In the genomic region with DNA sequence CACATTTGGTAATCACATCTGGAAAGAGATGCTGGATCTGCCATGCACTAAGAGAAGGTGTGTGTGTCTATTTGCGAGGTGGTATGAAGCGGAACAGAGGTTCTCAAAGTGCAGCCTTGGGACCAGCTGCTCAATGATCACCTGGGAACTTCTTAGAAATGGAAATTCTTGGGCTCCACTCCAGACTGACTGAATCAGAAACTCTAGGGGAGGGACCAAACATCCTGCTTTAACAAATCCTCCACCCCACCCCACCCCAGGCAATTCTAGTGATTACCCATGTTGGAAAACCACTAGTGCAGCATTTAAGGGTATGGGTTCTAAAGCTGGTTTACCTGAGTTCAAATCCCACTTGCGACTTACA, we compare ENCODE assay signal across 24 cellular contexts.
A peak's percentile ranks its signal among the peaks of the same experiment; 100 is the strongest.
DNase-seq lines count a peak whose midpoint lies in the region; ATAC-seq and TF ChIP-seq lines count a peak whose summit lies in the region.
"Had no signal": no experiment of that assay in that cellular context is flagged by ENCODE, and none has a peak within 500 bp of the region (broad histone marks: within the 10 kb centered on the region; RNA-seq: fewer than 3 reads in every experiment).

No MANE protein-coding gene starts in this region.

- H3K27ac Mint-ChIP-seq in T-helper 1 cell treated with Interleukin-12 subunit alpha and Interleukin-12 subunit beta and Interleukin-4 antibody, amounts not matched to agents 30 μg/mL and 1 μg/mL, for 36 hours: peak overlapping the region; percentile 45

- no peaks in the 10 kb centered on the region for H4K20me1 ChIP-seq in smooth muscle cell (ENCODE audit: low read depth)

- peak overlapping the region; percentile 98 for H3K27ac ChIP-seq in RWPE2 (ENCODE audit: poor library complexity, severe bottlenecking)
- peak overlapping the region; percentile 49 to 84 (median 69) for H3K27ac ChIP-seq in esophagus squamous epithelium
- H3K27ac ChIP-seq in smooth muscle cell (ENCODE audit: low read depth): peak overlapping the region; percentile 96
- H3K27ac ChIP-seq: brain microvascular endothelial cell, psoas muscle, uterus had no signal

- H3K36me3 ChIP-seq in RWPE2 (ENCODE audit: low read depth) (no peaks in the 10 kb centered on the region), esophagus squamous epithelium (no peaks in the 10 kb centered on the region), smooth muscle cell (ENCODE audit: low read depth) (no peaks in the 10 kb centered on the region)
- H3K36me3 ChIP-seq: brain microvascular endothelial cell, uterus had no signal

- TF ChIP-seq POLR2A in esophagus squamous epithelium (IDR thresholded peaks at IDR 0.05): no peak

- no peak overlapping the region for H3K4me2 ChIP-seq in smooth muscle cell

- H2AFZ ChIP-seq in smooth muscle cell (ENCODE audit: low read depth): no peak overlapping the region

- no peak overlapping the region for H3K9ac ChIP-seq in smooth muscle cell (ENCODE audit: low read depth)

- no peak for TF ChIP-seq CTCF in RWPE2 (IDR thresholded peaks at IDR 0.05; ENCODE audit: poor library complexity, severe bottlenecking)
- TF ChIP-seq CTCF in esophagus squamous epithelium (IDR thresholded peaks at IDR 0.05): no peak
- no peak for TF ChIP-seq CTCF in smooth muscle cell (IDR thresholded peaks at IDR 0.05; ENCODE audit: borderline replicate concordance, insufficient read depth, poor library complexity, severe bottlenecking)

- peaks cover 3% of the 10 kb centered on the region for H3F3A ChIP-seq in smooth muscle cell (ENCODE audit: low read depth)

- H3K27me3 Mint-ChIP-seq in T-helper 1 cell treated with Interleukin-12 subunit alpha and Interleukin-12 subunit beta and Interleukin-4 antibody, amounts not matched to agents 30 μg/mL and 1 μg/mL, for 36 hours (ENCODE audit: low read depth): no peaks in the 10 kb centered on the region

- peaks cover 66% of the 10 kb centered on the region for H3K4me1 Mint-ChIP-seq in T-helper 1 cell treated with Interleukin-12 subunit alpha and Interleukin-12 subunit beta and Interleukin-4 antibody, amounts not matched to agents 30 μg/mL and 1 μg/mL, for 36 hours (ENCODE audit: low read depth)

- H3K9me3 ChIP-seq in RWPE2 (ENCODE audit: severe bottlenecking) (no peaks in the 10 kb centered on the region), esophagus squamous epithelium (no peaks in the 10 kb centered on the region), smooth muscle cell (replicated peaks; ENCODE audit: low read depth) (no peaks in the 10 kb centered on the region)
- H3K9me3 ChIP-seq: psoas muscle, uterus had no signal

- DNase-seq in T-helper 1 cell (no peak), RWPE2 (ENCODE audit: low spot score) (no peak), esophagus squamous epithelium (lab: John Stamatoyannopoulos, UW) (no peak), smooth muscle cell (lab: John Stamatoyannopoulos, UW; ENCODE audit: unreplicated experiment) (no peak), foreskin melanocyte (no peak), middle frontal gyrus (ENCODE audit: extremely low spot score, low spot score) (no peak)
- DNase-seq in stimulated activated CD4-positive, alpha-beta T cell treated with anti-CD3 and anti-CD28 coated beads, Interleukin-2, amount 100 ng/mL, for 48 hours: no peak
- DNase-seq: 8988T; activated CD4-positive, alpha-beta T cell treated with anti-CD3 and anti-CD28 coated beads, Interleukin-2, amount 50 U/mL, for 48 hours; activated naive CD4-positive, alpha-beta T cell treated with anti-CD3 and anti-CD28 coated beads, Interleukin-2, amount 50 U/mL, for 16 hours; amniotic stem cell; brain microvascular endothelial cell; islet precursor cell; naive thymus-derived CD8-positive, alpha-beta T cell; NCI-H1092; NCI-H187; NCI-H2171; psoas muscle; Right ventricle myocardium superior; stimulated activated naive B cell treated with anti-CD40 and anti-IgM and Interleukin-4, amounts not matched to agents 10 μg/mL and 1 μg/mL and 100 μg/mL, for 72 hours; uterus had no signal

- peaks cover 2% of the 10 kb centered on the region for H3K36me3 Mint-ChIP-seq in T-helper 1 cell treated with Interleukin-12 subunit alpha and Interleukin-12 subunit beta and Interleukin-4 antibody, amounts not matched to agents 30 μg/mL and 1 μg/mL, for 36 hours (ENCODE audit: low read depth)
- H3K36me3 Mint-ChIP-seq: naive thymus-derived CD8-positive, alpha-beta T cell; stimulated activated naive B cell treated with anti-CD40 and anti-IgM and Interleukin-4, amounts not matched to agents 10 μg/mL and 1 μg/mL and 100 μg/mL, for 72 hours had no signal

- H3K4me1 ChIP-seq in RWPE2 (ENCODE audit: insufficient read depth, poor library complexity, severe bottlenecking) (peaks cover 59% of the 10 kb centered on the region), esophagus squamous epithelium (peaks cover 15 to 75% (median 27%) of the 10 kb centered on the region in 3 donors), smooth muscle cell (ENCODE audit: low read depth) (peaks cover 10% of the 10 kb centered on the region)
- H3K4me1 ChIP-seq: uterus had no signal

- no peak overlapping the region for H3K4me3 Mint-ChIP-seq in T-helper 1 cell treated with Interleukin-12 subunit alpha and Interleukin-12 subunit beta and Interleukin-4 antibody, amounts not matched to agents 30 μg/mL and 1 μg/mL, for 36 hours
- H3K4me3 Mint-ChIP-seq: naive thymus-derived CD8-positive, alpha-beta T cell; stimulated activated naive B cell treated with anti-CD40 and anti-IgM and Interleukin-4, amounts not matched to agents 10 μg/mL and 1 μg/mL and 100 μg/mL, for 72 hours had no signal

- WGBS in esophagus squamous epithelium, 2 donors: 46 to 81% methylated on average over 3 of the region's 3 CpGs
- 99% methylated on average over 3 of the region's 3 CpGs for WGBS in smooth muscle cell (ENCODE audit: low lambda C conversion rate)

- peaks cover 5% of the 10 kb centered on the region for H3K9me3 Mint-ChIP-seq in T-helper 1 cell treated with Interleukin-12 subunit alpha and Interleukin-12 subunit beta and Interleukin-4 antibody, amounts not matched to agents 30 μg/mL and 1 μg/mL, for 36 hours
- H3K9me3 Mint-ChIP-seq: naive thymus-derived CD8-positive, alpha-beta T cell had no signal

- intact Hi-C loops in esophagus squamous epithelium (cut with DNase I): no loop called here

- 0 out of 3 replicates have a peak, but pooled peaks have one; percentile 22 for ATAC-seq in RWPE2 (ENCODE audit: low read depth)
- ATAC-seq: activated CD4-positive, CD25-positive, alpha-beta regulatory T cell treated with anti-CD3 and anti-CD28 coated beads, Interleukin-2, amount 50 U/mL, for 24 hours; naive thymus-derived CD8-positive, alpha-beta T cell; psoas muscle; SK-N-SH treated with all-trans-retinoic acid at 6 μM for 48 hours had no signal

- no peaks in the 10 kb centered on the region for H3K79me2 ChIP-seq in smooth muscle cell (ENCODE audit: low read depth)

- H3K4me3 ChIP-seq in RWPE2 (ENCODE audit: severe bottlenecking) (no peak overlapping the region), esophagus squamous epithelium (no peak overlapping the region), smooth muscle cell (no peak overlapping the region)
- H3K4me3 ChIP-seq: psoas muscle, uterus had no signal

- no peaks in the 10 kb centered on the region for H3K27me3 ChIP-seq in RWPE2 (ENCODE audit: insufficient read depth, poor library complexity, severe bottlenecking)
- H3K27me3 ChIP-seq in esophagus squamous epithelium: no peaks in the 10 kb centered on the region
- no peaks in the 10 kb centered on the region for H3K27me3 ChIP-seq in smooth muscle cell (ENCODE audit: low read depth)
- H3K27me3 ChIP-seq: brain microvascular endothelial cell, uterus had no signal
